24 cellular contexts compared by ENCODE assay signal in the genomic region with DNA sequence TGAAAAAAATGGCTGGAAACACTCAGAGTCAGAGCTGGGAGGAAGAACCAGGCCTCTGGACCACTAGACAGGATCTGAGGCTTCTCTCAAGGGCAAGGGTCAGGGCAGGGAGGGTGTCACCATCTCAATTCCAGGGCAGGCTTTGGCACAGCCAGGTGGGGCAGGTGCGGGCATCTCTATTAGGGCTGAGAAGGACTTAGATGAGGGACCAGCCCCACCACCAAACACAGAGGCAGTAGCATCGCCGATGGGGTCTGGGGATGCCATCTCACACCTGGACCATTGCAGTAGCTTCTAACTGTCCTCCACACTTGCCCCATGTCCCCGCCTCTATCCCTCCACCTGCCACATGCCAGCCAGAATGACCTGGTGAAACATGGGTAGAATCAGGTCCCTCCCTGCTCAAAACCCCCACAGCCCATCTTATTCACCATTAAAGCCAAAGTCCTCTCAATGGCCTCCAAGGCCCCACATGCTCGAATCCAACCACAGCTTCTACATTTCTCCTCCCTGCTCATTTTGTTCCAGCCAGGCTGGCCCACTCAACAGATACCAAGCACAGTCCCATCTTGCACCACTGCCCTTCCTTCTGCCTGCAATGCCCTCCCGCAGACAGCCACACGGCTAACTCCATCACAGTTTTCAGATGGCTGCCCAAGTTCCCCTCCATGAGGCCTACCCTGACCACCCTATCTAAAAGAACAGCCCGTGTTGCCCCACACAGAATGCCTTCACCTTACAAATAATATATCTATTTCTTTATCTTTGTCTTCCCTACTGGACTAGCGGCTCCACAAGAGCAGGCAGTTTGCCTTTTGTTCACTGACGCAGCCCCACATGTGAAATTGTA.
DNase-seq lines count a peak whose midpoint lies in the region; FAIRE-seq and TF ChIP-seq lines count a peak whose summit lies in the region.
"Had no signal": no experiment of that assay in that cellular context is flagged by ENCODE, and none has a peak within 500 bp of the region (broad histone marks: within the 10 kb centered on the region; RNA-seq: fewer than 3 reads in every experiment).

No MANE protein-coding gene starts in this region.

- peaks cover 5% of the 10 kb centered on the region for H3K27me3 Mint-ChIP-seq in activated CD4-positive, alpha-beta T cell treated with anti-CD3 and anti-CD28 coated beads, Interleukin-2, amount 10 ng/mL, durations not matched to agents 24 days and 14 days
- peaks cover 47% of the 10 kb centered on the region for H3K27me3 Mint-ChIP-seq in type B pancreatic cell
- peaks cover 3% of the 10 kb centered on the region for H3K27me3 Mint-ChIP-seq in T-helper 2 cell treated with Interferon-gamma antibody and Interleukin-4, amounts not matched to agents 5 μg/mL and 100 μg/mL, for 36 hours (ENCODE audit: low read depth)

- H3K4me3 ChIP-seq in right atrium auricular region (no peak overlapping the region), left ventricle myocardium inferior (no peak overlapping the region)
- H3K4me3 ChIP-seq: BLaER1 treated with 17β-estradiol and CSF1 and Interleukin-3, amounts not matched to agents 10 nM and 100 nM; GM12878; GM23248 had no signal

- no peak overlapping the region for H3K4me3 Mint-ChIP-seq in activated CD4-positive, alpha-beta T cell treated with anti-CD3 and anti-CD28 coated beads, Interleukin-2, amount 10 ng/mL, durations not matched to agents 24 days and 14 days
- no peak overlapping the region for H3K4me3 Mint-ChIP-seq in type B pancreatic cell
- no peak overlapping the region for H3K4me3 Mint-ChIP-seq in T-helper 2 cell treated with Interferon-gamma antibody and Interleukin-4, amounts not matched to agents 5 μg/mL and 100 μg/mL, for 36 hours
- H3K4me3 Mint-ChIP-seq: CD14-positive monocyte; CD4-positive, alpha-beta T cell; H9 had no signal

- H3K4me1 ChIP-seq in right atrium auricular region (peaks cover 0 to 4% of the 10 kb centered on the region in 2 donors), left ventricle myocardium inferior (peaks cover 4% of the 10 kb centered on the region)
- H3K4me1 ChIP-seq: BE2C had no signal

- H3K9me3 Mint-ChIP-seq in activated CD4-positive, alpha-beta T cell treated with anti-CD3 and anti-CD28 coated beads, Interleukin-2, amount 10 ng/mL, durations not matched to agents 24 days and 14 days: no peaks in the 10 kb centered on the region
- no peaks in the 10 kb centered on the region for H3K9me3 Mint-ChIP-seq in type B pancreatic cell
- no peaks in the 10 kb centered on the region for H3K9me3 Mint-ChIP-seq in T-helper 2 cell treated with Interferon-gamma antibody and Interleukin-4, amounts not matched to agents 5 μg/mL and 100 μg/mL, for 36 hours
- H3K9me3 Mint-ChIP-seq: CD4-positive, alpha-beta T cell; H9 had no signal

- no peak for TF ChIP-seq CTCF in right atrium auricular region (IDR thresholded peaks at IDR 0.05)
- no peak for TF ChIP-seq CTCF in left ventricle myocardium inferior (IDR thresholded peaks at IDR 0.05; ENCODE audit: borderline replicate concordance)
- TF ChIP-seq CTCF in type B pancreatic cell (conservative IDR thresholded peaks at IDR 0.05): no peak

- peak; percentile 53 for DNase-seq in activated CD4-positive, alpha-beta T cell treated with anti-CD3 and anti-CD28 coated beads, Interleukin-2, amount 10 ng/mL, durations not matched to agents 24 days and 14 days
- DNase-seq in activated CD4-positive, alpha-beta T cell treated with anti-CD3 and anti-CD28 coated beads for 4 hours: no peak
- DNase-seq in right atrium auricular region (ENCODE audit: low spot score): peak; percentile 40
- DNase-seq in left ventricle myocardium inferior: no peak
- DNase-seq in mucosa of gallbladder (ENCODE audit: low spot score): peak; percentile 6
- peak; percentile 56 for DNase-seq in type B pancreatic cell (ENCODE audit: extremely low spot score, unreplicated experiment)
- no peak for DNase-seq in H54 (ENCODE audit: insufficient read length, low spot score)
- DNase-seq in T-helper 2 cell treated with Interferon-gamma antibody and Interleukin-4, amounts not matched to agents 5 μg/mL and 100 μg/mL, for 36 hours (ENCODE audit: low spot score): no peak
- DNase-seq: AML-193; BE2C; Calu3; CD4-positive, alpha-beta T cell; COR-L47; DND-41; GDM1; GM23248; H9 had no signal

- H3K4me1 Mint-ChIP-seq in activated CD4-positive, alpha-beta T cell treated with anti-CD3 and anti-CD28 coated beads, Interleukin-2, amount 10 ng/mL, durations not matched to agents 24 days and 14 days: peaks cover 4% of the 10 kb centered on the region
- H3K4me1 Mint-ChIP-seq in type B pancreatic cell (ENCODE audit: unreplicated experiment): peaks cover 4% of the 10 kb centered on the region
- peaks cover 7% of the 10 kb centered on the region for H3K4me1 Mint-ChIP-seq in T-helper 2 cell treated with Interferon-gamma antibody and Interleukin-4, amounts not matched to agents 5 μg/mL and 100 μg/mL, for 36 hours (ENCODE audit: low read depth)

- H3K36me3 Mint-ChIP-seq in activated CD4-positive, alpha-beta T cell treated with anti-CD3 and anti-CD28 coated beads, Interleukin-2, amount 10 ng/mL, durations not matched to agents 24 days and 14 days (ENCODE audit: low read depth): no peaks in the 10 kb centered on the region
- no peaks in the 10 kb centered on the region for H3K36me3 Mint-ChIP-seq in type B pancreatic cell
- no peaks in the 10 kb centered on the region for H3K36me3 Mint-ChIP-seq in T-helper 2 cell treated with Interferon-gamma antibody and Interleukin-4, amounts not matched to agents 5 μg/mL and 100 μg/mL, for 36 hours (ENCODE audit: low read depth)
- H3K36me3 Mint-ChIP-seq: CD14-positive monocyte had no signal

- no peak for TF ChIP-seq POLR2A in H54 (IDR thresholded peaks at IDR 0.05; ENCODE audit: low read depth, low read length)

- no peaks in the 10 kb centered on the region for H3K27me3 ChIP-seq in right atrium auricular region
- H3K27me3 ChIP-seq in left ventricle myocardium inferior (ENCODE audit: low read depth): peaks cover 59% of the 10 kb centered on the region
- H3K27me3 ChIP-seq: BE2C had no signal

- H3K9me3 ChIP-seq in right atrium auricular region (no peaks in the 10 kb centered on the region), left ventricle myocardium inferior (replicated peaks) (no peaks in the 10 kb centered on the region)
- H3K9me3 ChIP-seq: BE2C; BLaER1 treated with 17β-estradiol and CSF1 and Interleukin-3, amounts not matched to agents 10 nM and 100 nM had no signal

- no peak overlapping the region for H3K27ac ChIP-seq in right atrium auricular region
- no peak overlapping the region for H3K27ac ChIP-seq in left ventricle myocardium inferior (replicated peaks)
- H3K27ac ChIP-seq: 22Rv1; BLaER1 treated with 17β-estradiol and CSF1 and Interleukin-3, amounts not matched to agents 10 nM and 100 nM; GM23248 had no signal

- H3K36me3 ChIP-seq in right atrium auricular region (no peaks in the 10 kb centered on the region), left ventricle myocardium inferior (no peaks in the 10 kb centered on the region)
- H3K36me3 ChIP-seq: BE2C; BLaER1 treated with 17β-estradiol and CSF1 and Interleukin-3, amounts not matched to agents 10 nM and 100 nM had no signal

- FAIRE-seq in H54 (lab: Jason Lieb, UNC): no peak
- FAIRE-seq: A204.1, GM12878, GM19239, H1 had no signal

- no peak overlapping the region for H3K27ac Mint-ChIP-seq in activated CD4-positive, alpha-beta T cell treated with anti-CD3 and anti-CD28 coated beads, Interleukin-2, amount 10 ng/mL, durations not matched to agents 24 days and 14 days
- H3K27ac Mint-ChIP-seq in type B pancreatic cell: no peak overlapping the region
- H3K27ac Mint-ChIP-seq in T-helper 2 cell treated with Interferon-gamma antibody and Interleukin-4, amounts not matched to agents 5 μg/mL and 100 μg/mL, for 36 hours: no peak overlapping the region
- H3K27ac Mint-ChIP-seq: CD14-positive monocyte; CD4-positive, alpha-beta T cell; H9 had no signal

- intact Hi-C loops in activated CD4-positive, alpha-beta T cell treated with anti-CD3 and anti-CD28 coated beads, Interleukin-2, amount 10 ng/mL, durations not matched to agents 24 days and 14 days (cut with micrococcal nuclease): loop anchor here (2.0 kb wide), 1 partner anchor 538 kb away; no protein-coding TSS in a partner anchor
- intact Hi-C loops in left ventricle myocardium inferior (cut with micrococcal nuclease): no loop called here

Comparison
In these comparisons a context has a peak if more than half of its experiments do, and no peak if none do; other contexts are left out.
1. DNase-seq: peak in activated CD4-positive, alpha-beta T cell treated with anti-CD3 and anti-CD28 coated beads, Interleukin-2, amount 10 ng/mL, durations not matched to agents 24 days and 14 days (single experiment), right atrium auricular region (single experiment), mucosa of gallbladder (single experiment) and type B pancreatic cell (single experiment); none in activated CD4-positive, alpha-beta T cell treated with anti-CD3 and anti-CD28 coated beads for 4 hours (0 of 2), left ventricle myocardium inferior (single experiment), H54 (single experiment) and T-helper 2 cell treated with Interferon-gamma antibody and Interleukin-4, amounts not matched to agents 5 μg/mL and 100 μg/mL, for 36 hours (single experiment).